Comparison of ENCODE assay signal across 11 cellular contexts in genomic region chr6:149955975-149956317, GRCh38. TPM values are rescaled to one million over a fixed set of nuclear protein-coding genes. Genes with fewer than 3 reads are reported as not detected.
"Had no signal": no experiment of that assay in that cellular context is flagged by ENCODE, and none has a peak within 500 bp of the region (broad histone marks: within the 10 kb centered on the region; RNA-seq: fewer than 3 reads in every experiment).

No MANE protein-coding gene starts in this region.

RNA-seq across cellular contexts. Expression of gene ULBP1, which starts 7.8 kb away (rescaled TPM):
- total RNA-seq: transverse colon, vagina had no signal
- polyA plus RNA-seq: naive thymus-derived CD4-positive, alpha-beta T cell had no signal

RNA-seq across cellular contexts. Expression of gene ULBP2, which starts 14.1 kb away (rescaled TPM):
- total RNA-seq: spleen, transverse colon, vagina had no signal

RNA-seq across cellular contexts. Expression of gene RAET1G, which starts 33.0 kb away (rescaled TPM):
- total RNA-seq: naive thymus-derived CD4-positive, alpha-beta T cell; occipital lobe; right lobe of liver; testis; transverse colon had no signal
- polyA plus RNA-seq: naive thymus-derived CD4-positive, alpha-beta T cell; neural cell had no signal

RNA-seq across cellular contexts. Expression of gene RAET1E, which starts 58.0 kb away (rescaled TPM):
- total RNA-seq: naive thymus-derived CD4-positive, alpha-beta T cell; natural killer cell; occipital lobe; renal cortical epithelial cell; right lobe of liver; smooth muscle cell; transverse colon had no signal
- polyA plus RNA-seq: naive thymus-derived CD4-positive, alpha-beta T cell; neural cell; smooth muscle cell had no signal
